In genomic region chr13:32881792-32882175, GRCh38 we compare ENCODE assay signal across 14 cellular contexts.
DNase-seq lines count a peak whose midpoint lies in the region; FAIRE-seq and TF ChIP-seq lines count a peak whose summit lies in the region.
"Had no signal": no experiment of that assay in that cellular context is flagged by ENCODE, and none has a peak within 500 bp of the region (broad histone marks: within the 10 kb centered on the region; RNA-seq: fewer than 3 reads in every experiment).

No MANE protein-coding gene starts in this region.

- FAIRE-seq in GM19239 (lab: Jason Lieb, UNC): no peak

- no peaks in the 10 kb centered on the region for H3K36me3 ChIP-seq in rectal smooth muscle tissue (ENCODE audit: control insufficient read depth, insufficient read depth, low read length)
- H3K36me3 ChIP-seq in testis (ENCODE audit: low read depth, missing control alignments): no peaks in the 10 kb centered on the region
- no peaks in the 10 kb centered on the region for H3K36me3 ChIP-seq in esophagus squamous epithelium
- H3K36me3 ChIP-seq: BLaER1 treated with 17β-estradiol and CSF1 and Interleukin-3, amounts not matched to agents 10 nM and 100 nM; thyroid gland had no signal

- no peak for TF ChIP-seq POLR2A in testis (IDR thresholded peaks at IDR 0.05)
- no peak for TF ChIP-seq POLR2A in esophagus squamous epithelium (IDR thresholded peaks at IDR 0.05)

- intact Hi-C loops in testis (cut with DNase I; ENCODE audit: low total_unique reads) (no loop called here), esophagus squamous epithelium (cut with DNase I) (no loop called here)

- TF ChIP-seq CTCF in testis (IDR thresholded peaks at IDR 0.05) (no peak), esophagus squamous epithelium (IDR thresholded peaks at IDR 0.05) (no peak)

- no peak overlapping the region for H3K9ac ChIP-seq in rectal smooth muscle tissue (ENCODE audit: low read length)
- H3K9ac ChIP-seq: BLaER1 treated with 17β-estradiol and CSF1 and Interleukin-3, amounts not matched to agents 10 nM and 100 nM had no signal

- H3K27ac ChIP-seq in rectal smooth muscle tissue (ENCODE audit: low read depth, low read length): peak overlapping the region; percentile 83
- H3K27ac ChIP-seq in testis: no peak overlapping the region
- no peak overlapping the region for H3K27ac ChIP-seq in esophagus squamous epithelium
- H3K27ac ChIP-seq: 22Rv1; BLaER1 treated with 17β-estradiol and CSF1 and Interleukin-3, amounts not matched to agents 10 nM and 100 nM; PC-9; thyroid gland had no signal

- 73 to 78% methylated on average over 2 of the region's 2 CpGs for WGBS in testis, 2 donors
- WGBS in esophagus squamous epithelium, 2 donors: 23 to 29% methylated on average over 2 of the region's 2 CpGs

- no peaks in the 10 kb centered on the region for H3K27me3 ChIP-seq in rectal smooth muscle tissue (ENCODE audit: control insufficient read depth, insufficient read depth, low read length)
- no peaks in the 10 kb centered on the region for H3K27me3 ChIP-seq in testis
- no peaks in the 10 kb centered on the region for H3K27me3 ChIP-seq in esophagus squamous epithelium
- H3K27me3 ChIP-seq: BLaER1 treated with 17β-estradiol and CSF1 and Interleukin-3, amounts not matched to agents 10 nM and 100 nM; thyroid gland had no signal

- DNase-seq in DMS 273 (lab: John Stamatoyannopoulos, UW; ENCODE audit: unreplicated experiment): peak; percentile 62
- DNase-seq in DMS 273 treated with DMSO at 0.1 percent for 48 hours (lab: John Stamatoyannopoulos, UW): no peak
- peak; percentile 71 for DNase-seq in NCI-H2171 treated with DMSO at 0.1 percent for 48 hours (lab: John Stamatoyannopoulos, UW)
- peak; percentile 5 to 56 for DNase-seq in T47D (ENCODE audit: low read depth in 1 of 2, low spot score in 1 of 2)
- DNase-seq in GM19239 (ENCODE audit: insufficient read length, low spot score): no peak
- no peak for DNase-seq in testis
- DNase-seq in esophagus squamous epithelium (lab: John Stamatoyannopoulos, UW): no peak
- DNase-seq: activated effector memory CD4-positive, alpha-beta T cell treated with Interleukin-2 at 50 U/mL for 16 hours; PC-9; stimulated activated CD4-positive, alpha-beta T cell treated with anti-CD3 and anti-CD28 coated beads, Interleukin-4, amount 100 ng/mL, for 24 hours; thyroid gland had no signal

- no peaks in the 10 kb centered on the region for H3K9me3 ChIP-seq in testis
- peaks cover 0 to under 1% (median 0%) of the 10 kb centered on the region in 3 donors for H3K9me3 ChIP-seq in esophagus squamous epithelium
- H3K9me3 ChIP-seq: thyroid gland had no signal

- H3K4me1 ChIP-seq in rectal smooth muscle tissue (ENCODE audit: control insufficient read depth, insufficient read depth, low read length): peaks cover 21% of the 10 kb centered on the region
- H3K4me1 ChIP-seq in testis: peaks cover 4% of the 10 kb centered on the region
- H3K4me1 ChIP-seq in esophagus squamous epithelium: peaks cover 0 to 18% (median 0%) of the 10 kb centered on the region in 3 donors
- H3K4me1 ChIP-seq: BLaER1 treated with 17β-estradiol and CSF1 and Interleukin-3, amounts not matched to agents 10 nM and 100 nM had no signal

- in situ Hi-C loops in T47D (cut with HindIII; ENCODE audit: low pct_unique_long_range_greater_than_20kb, low sequenced_read_pairs): no loop called here

- no peak overlapping the region for H3K4me3 ChIP-seq in rectal smooth muscle tissue (ENCODE audit: low read length)
- no peak overlapping the region for H3K4me3 ChIP-seq in testis
- H3K4me3 ChIP-seq in esophagus squamous epithelium: no peak overlapping the region
- H3K4me3 ChIP-seq: BLaER1 treated with 17β-estradiol and CSF1 and Interleukin-3, amounts not matched to agents 10 nM and 100 nM; PC-9; thyroid gland had no signal

Comparison
In these comparisons a context has a peak if more than half of its experiments do, and no peak if none do; other contexts are left out.
1. DNase-seq: peak in DMS 273 (single experiment), NCI-H2171 treated with DMSO at 0.1 percent for 48 hours (single experiment) and T47D (2 of 2); none in DMS 273 treated with DMSO at 0.1 percent for 48 hours (single experiment), GM19239 (single experiment), testis (single experiment) and esophagus squamous epithelium (single experiment).